Comparison of ENCODE assay signal across 8 cellular contexts in genomic region chr10:102713814-102714620, GRCh38. TPM values are rescaled to one million over a fixed set of nuclear protein-coding genes. Genes with fewer than 3 reads are reported as not detected.
DNase-seq lines count a peak whose midpoint lies in the region; FAIRE-seq and TF ChIP-seq lines count a peak whose summit lies in the region.

ARL3 (minus strand) TSS chr10:102714397; CDS start chr10:102714275, 122 bp downstream.

- no peak within 1 kb of the TSS for H3T11ph ChIP-seq in H9 (ENCODE audit: low read length)

- H3K79me1 ChIP-seq in H9 (ENCODE audit: insufficient read depth, low read depth, low read length, poor library complexity, severe bottlenecking), result peaks cover 3% of the 10 kb centered on the region

- no peak within 1 kb of the TSS for H2BK20ac ChIP-seq in H9 (ENCODE audit: low read depth, low read length, poor library complexity, severe bottlenecking)

- TF ChIP-seq EP300 in stomach (IDR thresholded peaks at IDR 0.05), result no peak

- peaks cover 2% of the 10 kb centered on the region; the same call in 1 of the 2 replicates for H3K36me3 ChIP-seq in MG63
- no peaks in the 10 kb centered on the region for H3K36me3 ChIP-seq in stomach

- TF ChIP-seq POLR2A in stomach (IDR thresholded peaks at IDR 0.05), result peak in 1 of 4 donors; percentile 40

- H3K56ac ChIP-seq in H9 (ENCODE audit: insufficient read length, low read depth, low read length), result no peak within 1 kb of the TSS

- no peak within 1 kb of the TSS for H3K23ac ChIP-seq in H9 (ENCODE audit: insufficient read length, low read depth, low read length)

- peaks cover 8% of the 10 kb centered on the region; the same call in 1 of the 2 replicates for H3K4me1 ChIP-seq in H9 (ENCODE audit: insufficient read depth, low read length)
- H3K4me1 ChIP-seq in stomach, result peaks cover 12 to 73% (median 38%) of the 10 kb centered on the region in 4 donors

- H3K4me3 Mint-ChIP-seq in H9 (peak within 1 kb of the TSS; percentile 83 to 92), neural crest cell (peak within 1 kb of the TSS; percentile 93)

- H2BK120ac ChIP-seq in H9 (ENCODE audit: low read depth, low read length, poor library complexity, severe bottlenecking), result no peak within 1 kb of the TSS

- no peak within 1 kb of the TSS for H4K8ac ChIP-seq in H9 (replicated peaks; ENCODE audit: insufficient read length, low read depth, low read length)

- H3K36me3 Mint-ChIP-seq in H9 (ENCODE audit: insufficient read depth in 1 of 3, low read depth in 3 of 3), result peaks cover 4 to 20% (median 8%) of the 10 kb centered on the region in 3 experiments; a peak in 6 of 7 replicates
- no peaks in the 10 kb centered on the region for H3K36me3 Mint-ChIP-seq in neural crest cell (ENCODE audit: low read depth)

- H3K14ac ChIP-seq in H9 (ENCODE audit: insufficient read depth, low read length), result peak within 1 kb of the TSS; percentile 76

- H4K20me1 ChIP-seq in H9 (ENCODE audit: control insufficient read depth, insufficient read depth, insufficient read length), result no peaks in the 10 kb centered on the region

- H3K79me2 ChIP-seq in H9 (ENCODE audit: insufficient read depth, low read length), result peaks cover 3% of the 10 kb centered on the region; the same call in 1 of the 2 replicates

- TF ChIP-seq CTCF in H9 (conservative IDR thresholded peaks at IDR 0.05), result peak; percentile 70
- TF ChIP-seq CTCF in foreskin fibroblast (IDR thresholded peaks at IDR 0.05; ENCODE audit: low read depth, low read length), result no peak
- TF ChIP-seq CTCF in neural crest cell (conservative IDR thresholded peaks at IDR 0.05), result peak; percentile 71
- peak in 5 of 7 experiments; percentile 17 to 36 (median 35) for TF ChIP-seq CTCF in stomach (IDR thresholded peaks at IDR 0.05)

- H3K23me2 ChIP-seq in H9 (ENCODE audit: insufficient read length, low read depth, low read length, poor library complexity, severe bottlenecking), result peaks cover 11% of the 10 kb centered on the region

- H2BK12ac ChIP-seq in H9 (ENCODE audit: insufficient read length, low read depth, low read length), result no peak within 1 kb of the TSS

- H3K27ac Mint-ChIP-seq in H9 (peak within 1 kb of the TSS; percentile 85 to 97 (median 94)), neural crest cell (ENCODE audit: unreplicated experiment) (peak within 1 kb of the TSS; percentile 99)

- H2AFZ ChIP-seq in H9 (ENCODE audit: low read length), result peak within 1 kb of the TSS; percentile 11

- intact Hi-C loops in stomach (cut with DNase I; ENCODE audit: low total_unique reads), result no loop called here

- H3K4me1 Mint-ChIP-seq in H9 (peaks cover 37 to 44% of the 10 kb centered on the region in 2 experiments), neural crest cell (peaks cover 64% of the 10 kb centered on the region)

- no peaks in the 10 kb centered on the region for H3K27me3 Mint-ChIP-seq in H9 (ENCODE audit: low read depth)
- H3K27me3 Mint-ChIP-seq in neural crest cell (ENCODE audit: low read depth), result no peaks in the 10 kb centered on the region

- no peak within 1 kb of the TSS for H2BK15ac ChIP-seq in H9 (ENCODE audit: low read depth, low read length)

- no peak within 1 kb of the TSS for H4K91ac ChIP-seq in H9 (ENCODE audit: insufficient read length, low read depth, low read length)

- H4K5ac ChIP-seq in H9 (ENCODE audit: insufficient read length, low read depth, low read length), result no peak within 1 kb of the TSS

- no peaks in the 10 kb centered on the region for H3K9me3 Mint-ChIP-seq in H9
- no peaks in the 10 kb centered on the region for H3K9me3 Mint-ChIP-seq in neural crest cell

- no CpG with 5 or more reads among the region's 62 CpGs for whole genome bisulfite sequencing in H9 (ENCODE audit: extremely low coverage, insufficient read length, low lambda C conversion rate)
- WGBS in stomach, 5 donors, result 0 to 1% (median 1%) methylated on average over 33 to 62 of the region's 62 CpGs

- no peak within 1 kb of the TSS for H2BK5ac ChIP-seq in H9 (ENCODE audit: insufficient read length, low read length)

- peak within 1 kb of the TSS; percentile 80 for H3K18ac ChIP-seq in H9 (ENCODE audit: insufficient read length, low read depth, low read length)

- no peak within 1 kb of the TSS for H3K4ac ChIP-seq in H9 (ENCODE audit: low read depth, low read length)

- DNase-seq in H9, result peak; percentile 99
- DNase-seq in MG63, result peak; percentile 99
- peak; percentile 97 for DNase-seq in SHP77 (lab: John Stamatoyannopoulos, UW)
- DNase-seq in activated gamma-delta T cell (lab: John Stamatoyannopoulos, UW), result peak; percentile 93
- DNase-seq in foreskin fibroblast, result peak; percentile 99 to 100
- DNase-seq in neural crest cell (ENCODE audit: low read depth, low spot score), result peak; percentile 92
- DNase-seq in stomach, result peak; percentile 98

- peak within 1 kb of the TSS; percentile 83 for H3K9ac ChIP-seq in H9 (ENCODE audit: extremely low read depth, insufficient read length, low read length)

- H3K4me2 ChIP-seq in H9 (ENCODE audit: insufficient read depth, insufficient read length, low read length), result peak within 1 kb of the TSS; percentile 95

- H3K27ac ChIP-seq in H9 (ENCODE audit: insufficient read length, low read depth, low read length), result no peak within 1 kb of the TSS
- H3K27ac ChIP-seq in stomach, result peak within 1 kb of the TSS; percentile 90 to 96 (median 93)

- H3K4me3 ChIP-seq in MG63, result peak within 1 kb of the TSS; percentile 90
- peak within 1 kb of the TSS; percentile 73 to 88 for H3K4me3 ChIP-seq in foreskin fibroblast (ENCODE audit: low read depth in 1 of 2, low read length in 2 of 2)
- H3K4me3 ChIP-seq in stomach, result peak within 1 kb of the TSS; percentile 97 to 100 (median 98)

- no peak within 1 kb of the TSS for H2AK5ac ChIP-seq in H9 (ENCODE audit: insufficient read length, low read length)

- H3K27me3 ChIP-seq in H9 (ENCODE audit: insufficient read depth, low read length), result no peaks in the 10 kb centered on the region
- no peaks in the 10 kb centered on the region for H3K27me3 ChIP-seq in MG63
- no peaks in the 10 kb centered on the region for H3K27me3 ChIP-seq in stomach

- H3K9me3 ChIP-seq in H9 (ENCODE audit: control insufficient read depth, low read depth, low read length) (no peaks in the 10 kb centered on the region), MG63 (no peaks in the 10 kb centered on the region), stomach (no peaks in the 10 kb centered on the region)

- FAIRE-seq in G401.6 (lab: Jason Lieb, UNC), result peak; percentile 98

RNA-seq across cellular contexts. Expression of gene ARL3, which starts in this region (rescaled TPM):
- 16.5 and 16.9 TPM in 2 replicates for total RNA-seq in H9 (2021)
- 2.3 and 6.6 TPM in 2 replicates for total RNA-seq in MG63 (2014; rRNA removed; shearing (Covaris generic); ENCODE audit: low replicate concordance)
- total RNA-seq in neural crest cell, result 32.5 and 34.6 TPM in 2 replicates
- 1 to 10 TPM in 4 of 5 donors, under 1 TPM in 1; 0.58 to 8.4 (median 3.1) TPM for total RNA-seq in stomach
- 10 to 100 TPM in 2 of 3 donors, 1 to 10 TPM in 1; 8.9 to 17.0 (median 11.7) TPM for polyA plus RNA-seq in stomach
